15 cellular contexts compared by ENCODE assay signal in genomic region chr9:27109621-27110020, GRCh38. TPM values are rescaled to one million over a fixed set of nuclear protein-coding genes. Genes with fewer than 3 reads are reported as not detected.
A peak's percentile ranks its signal among the peaks of the same experiment; 100 is the strongest.
DNase-seq lines count a peak whose midpoint lies in the region; ATAC-seq, FAIRE-seq and TF ChIP-seq lines count a peak whose summit lies in the region.
"Had no signal": no experiment of that assay in that cellular context is flagged by ENCODE, and none has a peak within 500 bp of the region (broad histone marks: within the 10 kb centered on the region; RNA-seq: fewer than 3 reads in every experiment).

No MANE protein-coding gene starts in this region.

- H3K9me1 ChIP-seq in endothelial cell of umbilical vein (replicated peaks; ENCODE audit: control insufficient read depth, extremely low read depth, insufficient read depth, low read length) = no peaks in the 10 kb centered on the region

- no peak for DNase-seq in heart right ventricle
- DNase-seq in left cardiac atrium = no peak
- no peak for DNase-seq in endothelial cell of umbilical vein (ENCODE audit: low read depth, low spot score)
- no peak for DNase-seq in upper lobe of right lung
- DNase-seq in NK-92 treated with Interleukin-12 subunit alpha and Interleukin-12 subunit beta, amount 100 ng/mL, for 24 hours (lab: John Stamatoyannopoulos, UW) = no peak
- DNase-seq in activated CD4-positive, alpha-beta T cell treated with anti-CD3 and anti-CD28 coated beads, Interleukin-2, amount 50 U/mL, for 1 hour = no peak
- DNase-seq: activated CD8-positive, alpha-beta memory T cell treated with anti-CD3 and anti-CD28 coated beads, Interleukin-2, amount 10 ng/mL, durations not matched to agents 7 days and 5 days; activated naive CD8-positive, alpha-beta T cell treated with anti-CD3 and anti-CD28 coated beads, Interleukin-2, amount 10 ng/mL, durations not matched to agents 7 days and 5 days; effector CD4-positive, alpha-beta T cell; NCI-H1048 had no signal

- WGBS in heart right ventricle, 2 donors = 51 to 52% methylated on average over 2 of the region's 2 CpGs
- no CpG with 5 or more reads among the region's 2 CpGs for WGBS in mesodermal cell (ENCODE audit: insufficient coverage in 2 of 2), 2 experiments

- dilution Hi-C loops in endothelial cell of umbilical vein (cut with MboI; ENCODE audit: extremely low pct_ligation_motif_present, low sequenced_read_pairs) = no loop called here

- H3K9me3 ChIP-seq in heart right ventricle (no peaks in the 10 kb centered on the region), endothelial cell of umbilical vein (replicated peaks; ENCODE audit: control insufficient read depth, insufficient read depth, low read length) (no peaks in the 10 kb centered on the region), mesodermal cell (ENCODE audit: control insufficient read depth, low read length) (no peaks in the 10 kb centered on the region), upper lobe of right lung (no peaks in the 10 kb centered on the region)
- H3K9me3 ChIP-seq: tibial nerve had no signal

- POLR2A ChIA-PET in endothelial cell of umbilical vein (lab: Charles Lee) = interaction anchor here (0.7 kb wide), 1 partner anchor 9 kb away, joined by 3 read pairs; no protein-coding TSS in a partner anchor

- H3K4me2 ChIP-seq in endothelial cell of umbilical vein (ENCODE audit: insufficient read depth, low read length) = peak overlapping the region; percentile 99

- H3K27ac ChIP-seq in heart right ventricle (peak overlapping the region; percentile 1 to 92 (median 76)), endothelial cell of umbilical vein (ENCODE audit: insufficient read depth, low read depth, low read length) (peak overlapping the region; percentile 80), mesodermal cell (ENCODE audit: low read depth, low read length, severe bottlenecking) (peak overlapping the region; percentile 84), upper lobe of right lung (peak overlapping the region; percentile 64)

- TF ChIP-seq CTCF in heart right ventricle (IDR thresholded peaks at IDR 0.05) (no peak), endothelial cell of umbilical vein (IDR thresholded peaks at IDR 0.05; ENCODE audit: extremely low read depth in 1 of 2, insufficient read depth in 1 of 2, low read depth in 1 of 2, low read length in 2 of 2) (no peak), upper lobe of right lung (IDR thresholded peaks at IDR 0.05) (no peak)

- H3K4me3 ChIP-seq in heart right ventricle = peak overlapping the region; percentile 18 to 63 (median 51)
- peak overlapping the region; percentile 44 to 99 (median 96) for H3K4me3 ChIP-seq in endothelial cell of umbilical vein (replicated peaks in 1 of 3; ENCODE audit: insufficient read depth in 1 of 3, low read depth in 1 of 3, low read length in 3 of 3)
- peak overlapping the region; percentile 54 for H3K4me3 ChIP-seq in mesodermal cell (ENCODE audit: extremely low read depth, insufficient read depth, low read length, poor library complexity, severe bottlenecking)
- peak overlapping the region; percentile 41 for H3K4me3 ChIP-seq in upper lobe of right lung

- ATAC-seq in heart right ventricle = no peak
- no peak for ATAC-seq in left cardiac atrium
- ATAC-seq in upper lobe of right lung = no peak
- no peak for ATAC-seq in HG03469 (IDR thresholded peaks at IDR 0.05; ENCODE audit: unreplicated experiment)
- ATAC-seq: activated CD8-positive, alpha-beta memory T cell treated with anti-CD3 and anti-CD28 coated beads, Interleukin-2, amount 10 ng/mL, durations not matched to agents 7 days and 5 days had no signal

- FAIRE-seq in endothelial cell of umbilical vein (lab: Jason Lieb, UNC) = no peak
- FAIRE-seq: TTC549 had no signal

- no peaks in the 10 kb centered on the region for H4K20me1 ChIP-seq in endothelial cell of umbilical vein (replicated peaks; ENCODE audit: control insufficient read depth, extremely low read depth, insufficient read depth, low read length)

- H3K27me3 ChIP-seq in heart right ventricle = no peaks in the 10 kb centered on the region
- H3K27me3 ChIP-seq in endothelial cell of umbilical vein (ENCODE audit: control insufficient read depth in 2 of 2, insufficient read depth in 2 of 2, low read length in 2 of 2) = no peaks in the 10 kb centered on the region
- no peaks in the 10 kb centered on the region for H3K27me3 ChIP-seq in upper lobe of right lung
- H3K27me3 ChIP-seq: tibial nerve had no signal

- peak overlapping the region; percentile 94 for H3K9ac ChIP-seq in endothelial cell of umbilical vein (replicated peaks; ENCODE audit: extremely low read depth, insufficient read depth, low read length)

- peaks cover 0 to 20% (median 0%) of the 10 kb centered on the region in 9 donors for H3K4me1 ChIP-seq in heart right ventricle
- peaks cover 17% of the 10 kb centered on the region for H3K4me1 ChIP-seq in endothelial cell of umbilical vein (ENCODE audit: control insufficient read depth, extremely low read depth, insufficient read depth, low read length)
- no peaks in the 10 kb centered on the region for H3K4me1 ChIP-seq in mesodermal cell (ENCODE audit: control insufficient read depth, insufficient read depth, low read length, poor library complexity, severe bottlenecking)
- H3K4me1 ChIP-seq in upper lobe of right lung = peaks cover 5% of the 10 kb centered on the region

- peak overlapping the region; percentile 97 for H2AFZ ChIP-seq in endothelial cell of umbilical vein (ENCODE audit: low read depth, low read length)

- TF ChIP-seq POLR2A in endothelial cell of umbilical vein (IDR thresholded peaks at IDR 0.05; ENCODE audit: low read depth, low read length) = no peak

- intact Hi-C loops in heart right ventricle (cut with DNase I) = loop anchor here in 1 of 10 donors (5.0 kb wide), 1 partner anchor 83 kb away; no protein-coding TSS in a partner anchor
- intact Hi-C loops in left cardiac atrium (cut with DNase I) = loop anchor here in 1 of 2 donors (5.0 kb wide), 1 partner anchor 83 kb away; no protein-coding TSS in a partner anchor
- intact Hi-C loops in endothelial cell of umbilical vein (cut with micrococcal nuclease) = loop anchor here (1.0 to 2.0 kb wide), 5 partner anchors 45 to 167 kb away; no protein-coding TSS in a partner anchor
- intact Hi-C loops in upper lobe of right lung (cut with DNase I) = no loop called here

- peaks cover 37% of the 10 kb centered on the region for H3K79me2 ChIP-seq in endothelial cell of umbilical vein (ENCODE audit: control insufficient read depth, insufficient read depth, low read length)

- TSS peak; percentile 56 for BruUV-seq in endothelial cell of umbilical vein (replicated peaks; lab: Mats Ljungman, UMichigan)

- no peaks in the 10 kb centered on the region for H3K36me3 ChIP-seq in heart right ventricle
- H3K36me3 ChIP-seq in endothelial cell of umbilical vein (ENCODE audit: control insufficient read depth in 2 of 2, extremely low read depth in 1 of 2, insufficient read depth in 2 of 2, low read length in 2 of 2) = no peaks in the 10 kb centered on the region
- H3K36me3 ChIP-seq in mesodermal cell (ENCODE audit: control insufficient read depth, insufficient read depth, low read length) = peaks cover 16% of the 10 kb centered on the region
- H3K36me3 ChIP-seq in upper lobe of right lung = no peaks in the 10 kb centered on the region
- H3K36me3 ChIP-seq: tibial nerve had no signal

- CTCF ChIA-PET in endothelial cell of umbilical vein (lab: Charles Lee) = interaction anchor here (1.1 to 2.5 kb wide), 4 partner anchors 15 to 139 kb away, joined by 3 to 8 read pairs (median 5); no protein-coding TSS in a partner anchor

TF ChIP-seq in endothelial cell of umbilical vein, 7 proteins besides CTCF, POLR2A, EP300 and RAD21:
- TF ChIP-seq GATA2 (IDR thresholded peaks at IDR 0.05; ENCODE audit: insufficient read depth, insufficient read length, low read depth, low read length) (no peak), JUN (IDR thresholded peaks at IDR 0.05; ENCODE audit: borderline replicate concordance, insufficient read depth, insufficient read length, low read depth) (no peak), MYC (IDR thresholded peaks at IDR 0.05; ENCODE audit: low read depth, low read length) (no peak), MAX (IDR thresholded peaks at IDR 0.05; ENCODE audit: insufficient read depth, insufficient read length) (no peak), POLR2AphosphoS5 (IDR thresholded peaks at IDR 0.05; ENCODE audit: insufficient read depth, low read depth, low read length) (no peak), FOS (IDR thresholded peaks at IDR 0.05; ENCODE audit: borderline replicate concordance, insufficient read depth, low read length) (no peak), EZH2 (IDR thresholded peaks at IDR 0.05; ENCODE audit: borderline replicate concordance, low read depth, low read length, severe bottlenecking) (no peak)

RNA-seq across cellular contexts. Expression of gene TEK, which starts 0.6 kb away (rescaled TPM):
- total RNA-seq in heart right ventricle (10 to 100 TPM; 12.1 to 33.1 (median 17.7) TPM), left cardiac atrium (10 to 100 TPM; 19.2 to 29.5 TPM), endothelial cell of umbilical vein (38.9 and 44.1 TPM in 2 replicates), upper lobe of right lung (65.6 TPM)
- polyA plus RNA-seq in heart right ventricle (10 to 100 TPM in 1 of 2 donors, 1 to 10 TPM in 1; 6.7 to 14.0 TPM), endothelial cell of umbilical vein (20.4 and 26.9 TPM in 2 replicates)
- 28.3 and 28.8 TPM in 2 replicates for polyA plus RNA-seq in endothelial cell of umbilical vein (2011; cell fraction: cytosol; rRNA removed)
- 32.0 and 39.6 TPM in 2 replicates for polyA plus RNA-seq in endothelial cell of umbilical vein (2011; cell fraction: nucleus; rRNA removed)
- polyA plus RNA-seq in endothelial cell of umbilical vein (2012) = 52.5 and 53.2 TPM in 2 replicates
- 74.8 and 80.9 TPM in 2 replicates for polyA minus RNA-seq in endothelial cell of umbilical vein
- polyA minus RNA-seq in endothelial cell of umbilical vein (2011; cell fraction: cytosol; rRNA and poly(A)+ RNA removed) = not detected
- polyA minus RNA-seq in endothelial cell of umbilical vein (2011; cell fraction: nucleus; rRNA and poly(A)+ RNA removed) = 37.5 and 52.6 TPM in 2 replicates
- 100 TPM for polyA plus RNA-seq in mesodermal cell (2013, experiment 1 of 2)
- 95.5 TPM for polyA plus RNA-seq in mesodermal cell (2013, experiment 2 of 2)
- total RNA-seq: activated CD8-positive, alpha-beta memory T cell treated with anti-CD3 and anti-CD28 coated beads, Interleukin-2, amount 10 ng/mL, durations not matched to agents 7 days and 5 days; activated naive CD8-positive, alpha-beta T cell treated with anti-CD3 and anti-CD28 coated beads, Interleukin-2, amount 10 ng/mL, durations not matched to agents 7 days and 5 days; NCI-H460 had no signal

Comparison
In these comparisons a context has a peak if more than half of its experiments do, and no peak if none do; other contexts are left out.
1. H3K4me3 ChIP-seq: peak in every context shown above with its lines; median percentile 96 in endothelial cell of umbilical vein; 54 in mesodermal cell; 51 in heart right ventricle; 41 in upper lobe of right lung.